ENCODE assay signal across 35 cellular contexts in genomic region chr12:14974633-14975032, GRCh38. TPM values are rescaled to one million over a fixed set of nuclear protein-coding genes. Genes with fewer than 3 reads are reported as not detected.
"Had no signal": no experiment of that assay in that cellular context is flagged by ENCODE, and none has a peak within 500 bp of the region (broad histone marks: within the 10 kb centered on the region; RNA-seq: fewer than 3 reads in every experiment).

No MANE protein-coding gene starts in this region.

- H3K9me3 ChIP-seq: ascending aorta, breast epithelium, colonic mucosa, esophagus squamous epithelium, gastroesophageal sphincter had no signal

- ATAC-seq: activated CD4-positive, alpha-beta T cell treated with anti-CD3 and anti-CD28 coated beads for 36 hours; activated naive CD4-positive, alpha-beta T cell treated with anti-CD3 and anti-CD28 coated beads, Interleukin-2, amount 50 U/mL, for 72 hours; activated T-cell treated with anti-CD3 and anti-CD28 coated beads, Interleukin-2, amount 50 U/mL, for 72 hours; gastroesophageal sphincter; T-helper 17 cell had no signal

- H3K27ac Mint-ChIP-seq: activated CD4-positive, alpha-beta memory T cell treated with anti-CD3 and anti-CD28 coated beads for 36 hours; activated CD4-positive, alpha-beta T cell treated with anti-CD3 and anti-CD28 coated beads for 36 hours; activated CD4-positive, alpha-beta T cell treated with anti-CD3 and anti-CD28 coated beads, Interleukin-2, amount 10 ng/mL, durations not matched to agents 24 days and 14 days; activated naive CD4-positive, alpha-beta T cell treated with anti-CD3 and anti-CD28 coated beads, Interleukin-2, amount 10 ng/mL, durations not matched to agents 7 days and 5 days; activated naive CD4-positive, alpha-beta T cell treated with anti-CD3 and anti-CD28 coated beads, Interleukin-2, amount 50 U/mL, for 72 hours; activated naive CD8-positive, alpha-beta T cell treated with anti-CD3 and anti-CD28 coated beads, Interleukin-2, amount 10 ng/mL, durations not matched to agents 7 days and 5 days; activated T-cell treated with anti-CD3 and anti-CD28 coated beads, Interleukin-2, amount 50 U/mL, for 24 hours; activated T-cell treated with anti-CD3 and anti-CD28 coated beads, Interleukin-2, amount 50 U/mL, for 72 hours; T-helper 17 cell; T-helper 2 cell treated with Interferon-gamma antibody and Interleukin-4, amounts not matched to agents 5 μg/mL and 100 μg/mL, for 36 hours had no signal

- H3K36me3 ChIP-seq: ascending aorta, breast epithelium, cardiac muscle cell, colonic mucosa, esophagus squamous epithelium, gastroesophageal sphincter had no signal

- H3K36me3 Mint-ChIP-seq: activated CD4-positive, alpha-beta memory T cell treated with anti-CD3 and anti-CD28 coated beads for 36 hours; brain had no signal

- H3K4me3 ChIP-seq: ascending aorta, breast epithelium, cardiac muscle cell, colonic mucosa, esophagus squamous epithelium, gastroesophageal sphincter had no signal

- H3K4me1 ChIP-seq: ascending aorta, breast epithelium, colonic mucosa, esophagus squamous epithelium, gastroesophageal sphincter had no signal

- DNase-seq: activated CD4-positive, alpha-beta memory T cell treated with anti-CD3 and anti-CD28 coated beads for 36 hours; activated CD4-positive, alpha-beta T cell treated with anti-CD3 and anti-CD28 coated beads for 36 hours; activated CD4-positive, CD25-positive, alpha-beta regulatory T cell; activated CD4-positive, CD25-positive, alpha-beta regulatory T cell treated with anti-CD3 and anti-CD28 coated beads, Interleukin-2, amount 50 U/mL, for 72 hours; activated CD8-positive, alpha-beta memory T cell treated with anti-CD3 and anti-CD28 coated beads, Interleukin-2, amount 50 U/mL, for 48 hours; activated gamma-delta T cell; activated naive CD4-positive, alpha-beta T cell; activated naive CD4-positive, alpha-beta T cell treated with anti-CD3 and anti-CD28 coated beads, Interleukin-2, amount 10 ng/mL, durations not matched to agents 7 days and 5 days; activated naive CD8-positive, alpha-beta T cell treated with anti-CD3 and anti-CD28 coated beads, Interleukin-2, amount 10 ng/mL, durations not matched to agents 7 days and 5 days; activated T-cell treated with anti-CD3 and anti-CD28 coated beads for 4 hours; activated T-cell treated with anti-CD3 and anti-CD28 coated beads, Interleukin-2, amount 50 U/mL, for 24 hours; activated T-cell treated with anti-CD3 and anti-CD28 coated beads, Interleukin-2, amount 50 U/mL, for 72 hours; central memory CD4-positive, alpha-beta T cell; cerebellar nuclear complex; colonic mucosa; effector CD8-positive, alpha-beta T cell; esophagus squamous epithelium; foreskin melanocyte; T-helper 17 cell; T1000 had no signal

- H3K27me3 Mint-ChIP-seq: activated CD4-positive, alpha-beta memory T cell treated with anti-CD3 and anti-CD28 coated beads for 36 hours; activated CD4-positive, alpha-beta T cell treated with anti-CD3 and anti-CD28 coated beads for 36 hours; activated CD4-positive, alpha-beta T cell treated with anti-CD3 and anti-CD28 coated beads, Interleukin-2, amount 10 ng/mL, durations not matched to agents 24 days and 14 days; activated naive CD8-positive, alpha-beta T cell treated with anti-CD3 and anti-CD28 coated beads, Interleukin-2, amount 10 ng/mL, durations not matched to agents 7 days and 5 days; activated T-cell treated with anti-CD3 and anti-CD28 coated beads, Interleukin-2, amount 50 U/mL, for 24 hours; T-helper 17 cell had no signal

- H3K27ac ChIP-seq: ascending aorta, breast epithelium, cardiac muscle cell, colonic mucosa, epithelial cell of prostate, esophagus squamous epithelium, gastroesophageal sphincter had no signal

- H3K4me1 Mint-ChIP-seq: brain had no signal

- H3K27me3 ChIP-seq: ascending aorta, breast epithelium, cardiac muscle cell, colonic mucosa, esophagus squamous epithelium, gastroesophageal sphincter had no signal

- H3K9me3 Mint-ChIP-seq: activated CD4-positive, alpha-beta memory T cell treated with anti-CD3 and anti-CD28 coated beads for 36 hours; activated naive CD4-positive, alpha-beta T cell treated with anti-CD3 and anti-CD28 coated beads, Interleukin-2, amount 10 ng/mL, durations not matched to agents 7 days and 5 days; activated naive CD8-positive, alpha-beta T cell treated with anti-CD3 and anti-CD28 coated beads, Interleukin-2, amount 10 ng/mL, durations not matched to agents 7 days and 5 days; activated T-cell treated with anti-CD3 and anti-CD28 coated beads, Interleukin-2, amount 50 U/mL, for 72 hours had no signal

- H3K4me3 Mint-ChIP-seq: activated CD4-positive, alpha-beta memory T cell treated with anti-CD3 and anti-CD28 coated beads for 36 hours; activated CD4-positive, alpha-beta T cell treated with anti-CD3 and anti-CD28 coated beads for 36 hours; activated CD4-positive, alpha-beta T cell treated with anti-CD3 and anti-CD28 coated beads, Interleukin-2, amount 10 ng/mL, durations not matched to agents 24 days and 14 days; activated naive CD4-positive, alpha-beta T cell treated with anti-CD3 and anti-CD28 coated beads, Interleukin-2, amount 10 ng/mL, durations not matched to agents 7 days and 5 days; activated naive CD8-positive, alpha-beta T cell treated with anti-CD3 and anti-CD28 coated beads, Interleukin-2, amount 10 ng/mL, durations not matched to agents 7 days and 5 days; activated T-cell treated with anti-CD3 and anti-CD28 coated beads, Interleukin-2, amount 50 U/mL, for 24 hours; activated T-cell treated with anti-CD3 and anti-CD28 coated beads, Interleukin-2, amount 50 U/mL, for 72 hours; T-helper 17 cell; T-helper 2 cell treated with Interferon-gamma antibody and Interleukin-4, amounts not matched to agents 5 μg/mL and 100 μg/mL, for 36 hours had no signal

RNA-seq across cellular contexts. Expression of gene PDE6H, which starts 1.8 kb away (rescaled TPM):
- total RNA-seq: activated CD4-positive, alpha-beta memory T cell treated with anti-CD3 and anti-CD28 coated beads for 36 hours; activated CD4-positive, alpha-beta T cell treated with anti-CD3 and anti-CD28 coated beads, Interleukin-2, amount 10 ng/mL, durations not matched to agents 24 days and 14 days; activated naive CD4-positive, alpha-beta T cell treated with anti-CD3 and anti-CD28 coated beads, Interleukin-2, amount 50 U/mL, for 72 hours; activated naive CD8-positive, alpha-beta T cell treated with anti-CD3 and anti-CD28 coated beads, Interleukin-2, amount 10 ng/mL, durations not matched to agents 7 days and 5 days; activated T-cell treated with anti-CD3 and anti-CD28 coated beads, Interleukin-2, amount 50 U/mL, for 72 hours; ascending aorta; breast epithelium; cardiac muscle cell; colonic mucosa; dermis microvascular lymphatic vessel endothelial cell; endothelial cell of umbilical vein; esophagus squamous epithelium; fibroblast of lung; fibroblast of villous mesenchyme; gastroesophageal sphincter; glomerular endothelial cell; T-helper 17 cell had no signal
- polyA plus RNA-seq: cardiac muscle cell, endothelial cell of umbilical vein, esophagus, fibroblast of lung had no signal

RNA-seq across cellular contexts. Expression of gene ERP27, which starts 36.3 kb away (rescaled TPM):
- total RNA-seq: ascending aorta, cardiac muscle cell, fibroblast of villous mesenchyme, glomerular endothelial cell had no signal
- polyA plus RNA-seq: cardiac muscle cell had no signal
